ENCODE assay signal across 2 cellular contexts in genomic region chr12:131116437-131117117, GRCh38.
TF ChIP-seq lines count a peak whose summit lies in the region.

No MANE protein-coding gene starts in this region.

TF ChIP-seq in GM23338, 12 proteins besides CTCF, POLR2A, EP300 and RAD21 (continued from another document):
- TF ChIP-seq, protein P1, sequence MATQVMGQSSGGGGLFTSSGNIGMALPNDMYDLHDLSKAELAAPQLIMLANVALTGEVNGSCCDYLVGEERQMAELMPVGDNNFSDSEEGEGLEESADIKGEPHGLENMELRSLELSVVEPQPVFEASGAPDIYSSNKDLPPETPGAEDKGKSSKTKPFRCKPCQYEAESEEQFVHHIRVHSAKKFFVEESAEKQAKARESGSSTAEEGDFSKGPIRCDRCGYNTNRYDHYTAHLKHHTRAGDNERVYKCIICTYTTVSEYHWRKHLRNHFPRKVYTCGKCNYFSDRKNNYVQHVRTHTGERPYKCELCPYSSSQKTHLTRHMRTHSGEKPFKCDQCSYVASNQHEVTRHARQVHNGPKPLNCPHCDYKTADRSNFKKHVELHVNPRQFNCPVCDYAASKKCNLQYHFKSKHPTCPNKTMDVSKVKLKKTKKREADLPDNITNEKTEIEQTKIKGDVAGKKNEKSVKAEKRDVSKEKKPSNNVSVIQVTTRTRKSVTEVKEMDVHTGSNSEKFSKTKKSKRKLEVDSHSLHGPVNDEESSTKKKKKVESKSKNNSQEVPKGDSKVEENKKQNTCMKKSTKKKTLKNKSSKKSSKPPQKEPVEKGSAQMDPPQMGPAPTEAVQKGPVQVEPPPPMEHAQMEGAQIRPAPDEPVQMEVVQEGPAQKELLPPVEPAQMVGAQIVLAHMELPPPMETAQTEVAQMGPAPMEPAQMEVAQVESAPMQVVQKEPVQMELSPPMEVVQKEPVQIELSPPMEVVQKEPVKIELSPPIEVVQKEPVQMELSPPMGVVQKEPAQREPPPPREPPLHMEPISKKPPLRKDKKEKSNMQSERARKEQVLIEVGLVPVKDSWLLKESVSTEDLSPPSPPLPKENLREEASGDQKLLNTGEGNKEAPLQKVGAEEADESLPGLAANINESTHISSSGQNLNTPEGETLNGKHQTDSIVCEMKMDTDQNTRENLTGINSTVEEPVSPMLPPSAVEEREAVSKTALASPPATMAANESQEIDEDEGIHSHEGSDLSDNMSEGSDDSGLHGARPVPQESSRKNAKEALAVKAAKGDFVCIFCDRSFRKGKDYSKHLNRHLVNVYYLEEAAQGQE (IDR thresholded peaks at IDR 0.05; ENCODE audit: unreplicated experiment): no peak
- TF ChIP-seq POLR2AphosphoS5 (IDR thresholded peaks at IDR 0.05; ENCODE audit: low read depth) (no peak), ZNF114 (CRISPR knock-in tag; IDR thresholded peaks at IDR 0.05) (no peak)
TF ChIP-seq in GM23338: peak in this region for 0.

TF ChIP-seq in HepG2, 621 proteins besides CTCF, POLR2A, EP300 and RAD21 (continued from another document):
- TF ChIP-seq ZBTB44 (CRISPR knock-in tag; IDR thresholded peaks at IDR 0.05) (no peak), ZNF773 (CRISPR knock-in tag; IDR thresholded peaks at IDR 0.05; ENCODE audit: borderline replicate concordance) (no peak)
- TF ChIP-seq, protein P2, sequence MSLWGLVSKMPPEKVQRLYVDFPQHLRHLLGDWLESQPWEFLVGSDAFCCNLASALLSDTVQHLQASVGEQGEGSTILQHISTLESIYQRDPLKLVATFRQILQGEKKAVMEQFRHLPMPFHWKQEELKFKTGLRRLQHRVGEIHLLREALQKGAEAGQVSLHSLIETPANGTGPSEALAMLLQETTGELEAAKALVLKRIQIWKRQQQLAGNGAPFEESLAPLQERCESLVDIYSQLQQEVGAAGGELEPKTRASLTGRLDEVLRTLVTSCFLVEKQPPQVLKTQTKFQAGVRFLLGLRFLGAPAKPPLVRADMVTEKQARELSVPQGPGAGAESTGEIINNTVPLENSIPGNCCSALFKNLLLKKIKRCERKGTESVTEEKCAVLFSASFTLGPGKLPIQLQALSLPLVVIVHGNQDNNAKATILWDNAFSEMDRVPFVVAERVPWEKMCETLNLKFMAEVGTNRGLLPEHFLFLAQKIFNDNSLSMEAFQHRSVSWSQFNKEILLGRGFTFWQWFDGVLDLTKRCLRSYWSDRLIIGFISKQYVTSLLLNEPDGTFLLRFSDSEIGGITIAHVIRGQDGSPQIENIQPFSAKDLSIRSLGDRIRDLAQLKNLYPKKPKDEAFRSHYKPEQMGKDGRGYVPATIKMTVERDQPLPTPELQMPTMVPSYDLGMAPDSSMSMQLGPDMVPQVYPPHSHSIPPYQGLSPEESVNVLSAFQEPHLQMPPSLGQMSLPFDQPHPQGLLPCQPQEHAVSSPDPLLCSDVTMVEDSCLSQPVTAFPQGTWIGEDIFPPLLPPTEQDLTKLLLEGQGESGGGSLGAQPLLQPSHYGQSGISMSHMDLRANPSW (CRISPR knock-in tag; IDR thresholded peaks at IDR 0.05; ENCODE audit: borderline replicate concordance): no peak
TF ChIP-seq in HepG2: peak in this region for 1.
